Comparison of ENCODE assay signal across 19 cellular contexts in genomic region chr2:199710551-199710950, GRCh38.
"Had no signal": no experiment of that assay in that cellular context is flagged by ENCODE, and none has a peak within 500 bp of the region (broad histone marks: within the 10 kb centered on the region; RNA-seq: fewer than 3 reads in every experiment).

No MANE protein-coding gene starts in this region.

- H3K9me3 ChIP-seq: gastrocnemius medialis, sigmoid colon, tibial artery, vagina had no signal

- H3K4me1 Mint-ChIP-seq: natural killer cell; neural crest cell; stimulated activated effector memory CD8-positive, alpha-beta T cell treated with anti-CD3 and anti-CD28 coated beads, Interleukin-12 subunit alpha, Interleukin-12 subunit beta, amount 100 ng/mL, for 72 hours had no signal

- H3K9me3 Mint-ChIP-seq: natural killer cell had no signal

- ATAC-seq: gastrocnemius medialis; heart right ventricle; mucosa of descending colon; natural killer cell; stimulated activated effector memory CD8-positive, alpha-beta T cell treated with anti-CD3 and anti-CD28 coated beads, Interleukin-12 subunit alpha, Interleukin-12 subunit beta, amount 100 ng/mL, for 72 hours; stimulated activated naive CD8-positive, alpha-beta T cell treated with anti-CD3 and anti-CD28 coated beads, Interleukin-15, Interleukin-2, amounts not matched to agents 100 U/mL and 50 U/mL, for 24 hours had no signal

- H3K4me3 ChIP-seq: coronary artery, dorsolateral prefrontal cortex, gastrocnemius medialis, heart right ventricle, mucosa of descending colon, sigmoid colon, tibial artery, upper lobe of left lung, vagina had no signal

- H3K4me3 Mint-ChIP-seq: natural killer cell; neural crest cell; stimulated activated effector memory CD8-positive, alpha-beta T cell treated with anti-CD3 and anti-CD28 coated beads, Interleukin-12 subunit alpha, Interleukin-12 subunit beta, amount 100 ng/mL, for 72 hours had no signal

- DNase-seq: dorsolateral prefrontal cortex; effector CD8-positive, alpha-beta T cell; gastrocnemius medialis; heart right ventricle; hypothalamus; kidney glomerular epithelial cell; mucosa of descending colon; natural killer cell; posterior cingulate gyrus; sigmoid colon; small intestine; stimulated activated CD4-positive, alpha-beta T cell treated with anti-CD3 and anti-CD28 coated beads, Interleukin-2, amount 100 ng/mL, for 48 hours; stimulated activated naive CD8-positive, alpha-beta T cell treated with anti-CD3 and anti-CD28 coated beads, Interleukin-15, Interleukin-2, amounts not matched to agents 100 U/mL and 50 U/mL, for 24 hours; tibial artery; upper lobe of left lung had no signal

- H3K27ac Mint-ChIP-seq: natural killer cell; stimulated activated effector memory CD8-positive, alpha-beta T cell treated with anti-CD3 and anti-CD28 coated beads, Interleukin-12 subunit alpha, Interleukin-12 subunit beta, amount 100 ng/mL, for 72 hours had no signal

- H3K36me3 Mint-ChIP-seq: natural killer cell; stimulated activated effector memory CD8-positive, alpha-beta T cell treated with anti-CD3 and anti-CD28 coated beads, Interleukin-12 subunit alpha, Interleukin-12 subunit beta, amount 100 ng/mL, for 72 hours had no signal

- H3K27ac ChIP-seq: coronary artery, dorsolateral prefrontal cortex, gastrocnemius medialis, heart right ventricle, sigmoid colon, tibial artery, upper lobe of left lung, vagina had no signal

- H3K36me3 ChIP-seq: gastrocnemius medialis, heart right ventricle, sigmoid colon, tibial artery, upper lobe of left lung, vagina had no signal

- H3K27me3 ChIP-seq: dorsolateral prefrontal cortex, gastrocnemius medialis, heart right ventricle, sigmoid colon, tibial artery, upper lobe of left lung, vagina had no signal

- H3K4me1 ChIP-seq: gastrocnemius medialis, heart right ventricle, sigmoid colon, tibial artery, upper lobe of left lung, vagina had no signal
